ENCODE assay signal across 8 cellular contexts in genomic region chr5:142357469-142358090, GRCh38. TPM values are rescaled to one million over a fixed set of nuclear protein-coding genes. Genes with fewer than 3 reads are reported as not detected.
DNase-seq lines count a peak whose midpoint lies in the region; ATAC-seq, FAIRE-seq and TF ChIP-seq lines count a peak whose summit lies in the region.

No MANE protein-coding gene starts in this region.

- TF ChIP-seq CTCF in A549 (IDR thresholded peaks at IDR 0.05) (no peak), mammary epithelial cell (conservative IDR thresholded peaks at IDR 0.05 in 1 of 2, IDR thresholded peaks at IDR 0.05 in 1 of 2; ENCODE audit: extremely low read depth in 1 of 2, insufficient read depth in 1 of 2, low read depth in 1 of 2, low read length in 2 of 2) (no peak), vagina (IDR thresholded peaks at IDR 0.05) (no peak), GM13977 (IDR thresholded peaks at IDR 0.05; ENCODE audit: extremely low read depth, insufficient read depth, missing control alignments) (no peak)

- H3K79me2 ChIP-seq in mammary epithelial cell (ENCODE audit: insufficient read depth, low read length) = no peaks in the 10 kb centered on the region

- no peak for TF ChIP-seq POLR2A in A549 (IDR thresholded peaks at IDR 0.05; ENCODE audit: low read length)
- no peak for TF ChIP-seq POLR2A in vagina (IDR thresholded peaks at IDR 0.05)

- H3K9me3 ChIP-seq in A549 = no peaks in the 10 kb centered on the region
- H3K9me3 ChIP-seq in HUES6 (ENCODE audit: control insufficient read depth, insufficient read depth, low read depth, low read length) = no peaks in the 10 kb centered on the region
- H3K9me3 ChIP-seq in mammary epithelial cell (replicated peaks; ENCODE audit: insufficient read depth, low read length) = no peaks in the 10 kb centered on the region
- peaks cover 6% of the 10 kb centered on the region for H3K9me3 ChIP-seq in mesodermal cell (ENCODE audit: control insufficient read depth, low read length)
- no peaks in the 10 kb centered on the region for H3K9me3 ChIP-seq in vagina

- H3K36me3 ChIP-seq in HUES6 (ENCODE audit: control insufficient read depth, insufficient read depth, low read length) = no peaks in the 10 kb centered on the region
- no peaks in the 10 kb centered on the region for H3K36me3 ChIP-seq in mammary epithelial cell (ENCODE audit: insufficient read depth, low read length)
- H3K36me3 ChIP-seq in mesodermal cell (ENCODE audit: control insufficient read depth, insufficient read depth, low read length) = peaks cover 3% of the 10 kb centered on the region
- no peaks in the 10 kb centered on the region for H3K36me3 ChIP-seq in vagina

- intact Hi-C loops in mammary epithelial cell (cut with micrococcal nuclease) (loop anchor here (1.0 kb wide), 2 partner anchors 32 to 191 kb away; partner anchors contain the start of gene SPRY4), vagina (cut with DNase I) (no loop called here)

- dilution Hi-C loops in mammary epithelial cell (cut with HindIII; ENCODE audit: low sequenced_read_pairs) = no loop called here

- TSS peak; percentile 49 for BruUV-seq in mammary epithelial cell (replicated peaks; lab: Mats Ljungman, UMichigan)

- H3K4me3 ChIP-seq in A549 (peak overlapping the region; percentile 68), HUES6 (ENCODE audit: low read depth, low read length) (peak overlapping the region; percentile 50), mammary epithelial cell (replicated peaks in 1 of 3; ENCODE audit: insufficient read depth in 1 of 3, low read depth in 2 of 3, low read length in 3 of 3) (peak overlapping the region in 2 of 3 experiments; percentile 52 to 65), mesodermal cell (ENCODE audit: extremely low read depth, insufficient read depth, low read length, poor library complexity, severe bottlenecking) (peak overlapping the region; percentile 31), vagina (peak overlapping the region; percentile 57 to 85)

- H2AFZ ChIP-seq in mammary epithelial cell (ENCODE audit: low read depth, low read length) = peak overlapping the region; percentile 93

- in situ Hi-C loops in mammary epithelial cell (cut with MboI; ENCODE audit: low sequenced_read_pairs in 2 of 2) (no loop called here), GM13977 (cut with MboI; ENCODE audit: low pct_unique_long_range_greater_than_20kb, low sequenced_read_pairs, unreplicated experiment) (no loop called here)

- POLR2A ChIA-PET in A549 (lab: Yijun Ruan, JAX) = interaction anchor here (0.6 to 2.8 kb wide), 7 partner anchors 13 to 205 kb away, joined by 3 to 21 read pairs (median 4); partner anchors contain the start of gene SPRY4

- WGBS in A549 (ENCODE audit: missing lambda C conversion rate) = 72% methylated on average over 9 of the region's 14 CpGs
- 82% methylated on average over 9 of the region's 14 CpGs for WGBS in mammary epithelial cell (ENCODE audit: low coverage, missing lambda C conversion rate)
- whole genome bisulfite sequencing in mesodermal cell (ENCODE audit: insufficient coverage in 2 of 2), 2 experiments = 42 to 61% methylated on average over 9 to 13 of the region's 14 CpGs

- no peak for TF ChIP-seq EP300 in A549 (IDR thresholded peaks at IDR 0.05)

- CTCF ChIA-PET in A549 (lab: Yijun Ruan, JAX) (interaction anchor here (0.7 to 6.4 kb wide), 8 partner anchors 11 to 206 kb away, joined by 3 to 28 read pairs (median 4); no protein-coding TSS in a partner anchor), mammary epithelial cell (lab: Charles Lee; ENCODE audit: low non-redundant PET) (no interaction called here)

- DNase-seq in A549 (ENCODE audit: low read depth in 1 of 2, low spot score in 1 of 2) (no peak), mammary epithelial cell (no peak), vagina (ENCODE audit: extremely low spot score in 2 of 2) (no peak), GM13977 (ENCODE audit: low spot score) (no peak), HT-29 (ENCODE audit: low spot score) (no peak)

- H3K27me3 ChIP-seq in HUES6 (ENCODE audit: control insufficient read depth, insufficient read depth, low read length) (no peaks in the 10 kb centered on the region), mammary epithelial cell (ENCODE audit: insufficient read depth, low read length) (no peaks in the 10 kb centered on the region), vagina (no peaks in the 10 kb centered on the region)

- FAIRE-seq in A549 (lab: Jason Lieb, UNC) = no peak

- H3K4me1 ChIP-seq in A549 (peaks cover 38% of the 10 kb centered on the region), HUES6 (ENCODE audit: control insufficient read depth, insufficient read depth, low read length) (peaks cover 62% of the 10 kb centered on the region), mammary epithelial cell (ENCODE audit: insufficient read depth, low read length) (peaks cover 23% of the 10 kb centered on the region), mesodermal cell (ENCODE audit: control insufficient read depth, insufficient read depth, low read length, poor library complexity, severe bottlenecking) (peaks cover 65% of the 10 kb centered on the region), vagina (peaks cover 11% of the 10 kb centered on the region)

- ATAC-seq in A549 = no peak; a peak in 1 of 6 replicates
- no peak for ATAC-seq in GM18519 (IDR thresholded peaks at IDR 0.05; ENCODE audit: low FRiP score, unreplicated experiment)

- TF ChIP-seq RAD21 in A549 (conservative IDR thresholded peaks at IDR 0.05 in 1 of 2, IDR thresholded peaks at IDR 0.05 in 1 of 2) = no peak

- H3K27ac ChIP-seq in A549 = peak overlapping the region; percentile 98 to 99
- H3K27ac ChIP-seq in HUES6 (ENCODE audit: low read depth, low read length) = peak overlapping the region; percentile 99
- H3K27ac ChIP-seq in mammary epithelial cell (ENCODE audit: insufficient read depth, low read depth, low read length) = no peak overlapping the region
- H3K27ac ChIP-seq in mesodermal cell (ENCODE audit: low read depth, low read length, severe bottlenecking) = peak overlapping the region; percentile 98
- peak overlapping the region; percentile 94 for H3K27ac ChIP-seq in vagina

- peak overlapping the region; percentile 88 for H3K9ac ChIP-seq in HUES6 (ENCODE audit: low read length)
- H3K9ac ChIP-seq in mammary epithelial cell (ENCODE audit: insufficient read depth, low read length) = no peak overlapping the region

- H4K20me1 ChIP-seq in mammary epithelial cell (ENCODE audit: insufficient read depth, low read length) = no peaks in the 10 kb centered on the region

- H3K4me2 ChIP-seq in A549 (peak overlapping the region; percentile 95), mammary epithelial cell (ENCODE audit: insufficient read depth, low read depth, low read length) (peak overlapping the region; percentile 96)

TF ChIP-seq in A549, 52 proteins besides CTCF, POLR2A, EP300 and RAD21:
- TF ChIP-seq EHMT2 (IDR thresholded peaks at IDR 0.05; ENCODE audit: low read depth) (no peak), FOSL2 (IDR thresholded peaks at IDR 0.05) (no peak), FOSL2 (CRISPR knock-in tag; IDR thresholded peaks at IDR 0.05) (0 out of 2 replicates have a peak, but pooled peaks have one; percentile 15), MAFK (IDR thresholded peaks at IDR 0.05; ENCODE audit: partially characterized antibody) (peak; percentile 12), MAX (IDR thresholded peaks at IDR 0.05) (0 out of 2 replicates have a peak, but pooled peaks have one; percentile 6), HEYL (CRISPR knock-in tag; IDR thresholded peaks at IDR 0.05) (no peak)

RNA-seq across cellular contexts. Expression of gene SPRY4, which starts 32.8 kb away (rescaled TPM):
- polyA plus RNA-seq in A549 (2011; rRNA removed) = 5.7 and 6.7 TPM in 2 replicates
- 3.6 and 5.0 TPM in 2 replicates for polyA plus RNA-seq in A549 (2012; cell fraction: cytosol; rRNA removed)
- 15.6 and 17.1 TPM in 2 replicates for polyA plus RNA-seq in A549 (2012; cell fraction: nucleus; rRNA removed)
- polyA plus RNA-seq in A549 (2017; fragmentation: RNase III; extraction: RNeasy Plus Mini Kit Qiagen cat#74134 plus additional on column Dnase treatment) = 3.0 to 3.4 TPM (median 3.3 TPM) in 3 replicates
- polyA minus RNA-seq in A549 (2011; rRNA and poly(A)+ RNA removed) = 14.0 and 17.9 TPM in 2 replicates
- total RNA-seq in mammary epithelial cell = 10 to 100 TPM; 11.5 to 40.7 TPM
- 12.0 TPM for polyA plus RNA-seq in mammary epithelial cell
- 59.3 TPM for polyA minus RNA-seq in mammary epithelial cell
- 147 TPM for polyA plus RNA-seq in mesodermal cell (2013, experiment 1 of 2)
- polyA plus RNA-seq in mesodermal cell (2013, experiment 2 of 2) = 117 TPM
- total RNA-seq in vagina = 13.5 TPM
- 35.6 and 46.8 TPM in 2 replicates for total RNA-seq in HT-29 (2014; rRNA removed; shearing (Covaris generic))
